ENCODE assay signal across 8 cellular contexts in the genomic region with DNA sequence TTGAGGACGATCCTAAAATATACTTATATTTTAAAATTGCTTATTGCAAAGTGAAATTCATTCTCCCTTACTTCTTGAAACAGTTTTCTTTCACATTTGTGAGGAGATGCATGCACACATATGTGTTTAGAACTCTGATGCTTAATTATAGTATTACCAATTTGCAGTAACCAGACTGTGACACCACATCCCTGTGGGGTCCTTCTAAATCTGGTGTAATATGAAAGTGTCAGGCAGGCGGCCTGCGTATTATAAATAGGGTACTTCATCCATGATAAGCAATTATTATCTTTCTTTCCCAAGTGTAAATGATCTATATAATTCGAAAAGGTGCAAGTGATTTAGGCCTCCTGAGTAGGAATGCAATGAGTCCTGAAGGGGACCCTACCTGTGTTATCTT. TPM values are rescaled to one million over a fixed set of nuclear protein-coding genes. Genes with fewer than 3 reads are reported as not detected.
DNase-seq lines count a peak whose midpoint lies in the region; ATAC-seq and TF ChIP-seq lines count a peak whose summit lies in the region.

No MANE protein-coding gene starts in this region.

- H3K4me3 Mint-ChIP-seq in activated B cell treated with CpG ODN at 0.5 μM for 24 hours: peak overlapping the region; percentile 97

- H3K9me2 ChIP-seq in SK-N-SH: no peaks in the 10 kb centered on the region

- peaks cover 25% of the 10 kb centered on the region for H3K36me3 Mint-ChIP-seq in activated B cell treated with CpG ODN at 0.5 μM for 24 hours (ENCODE audit: low read depth)

- H3K4me2 ChIP-seq in SK-N-SH: peak overlapping the region; percentile 92

- H3K9ac ChIP-seq in SK-N-SH (peak overlapping the region; percentile 87), subcutaneous abdominal adipose tissue (ENCODE audit: low read length in 5 of 5) (peak overlapping the region in 3 of 5 donors; percentile 68 to 87 (median 86))

- CTCF ChIA-PET in SK-N-SH (lab: Yijun Ruan, JAX): interaction anchor here (0.6 to 1.6 kb wide), 4 partner anchors 13 to 647 kb away, joined by 3 to 7 read pairs (median 4); no protein-coding TSS in a partner anchor
- CTCF ChIA-PET in activated B cell treated with CpG ODN at 0.5 μM for 24 hours (lab: Charles Lee): no interaction called here

- H3K4me1 ChIP-seq in SK-N-SH (ENCODE audit: control insufficient read depth in 1 of 2, insufficient read depth in 2 of 2, low read depth in 1 of 2, low read length in 1 of 2) (peaks cover 9 to 11% of the 10 kb centered on the region in 2 experiments; a peak in 3 of 4 replicates), subcutaneous abdominal adipose tissue (ENCODE audit: control insufficient read depth in 5 of 5, insufficient read depth in 5 of 5, low read length in 5 of 5) (peaks cover 3 to 20% (median 17%) of the 10 kb centered on the region in 5 donors)

- H3K27me3 ChIP-seq in SK-N-SH (ENCODE audit: insufficient read depth) (no peaks in the 10 kb centered on the region), subcutaneous abdominal adipose tissue (ENCODE audit: control insufficient read depth in 5 of 5, insufficient read depth in 4 of 5, low read length in 5 of 5) (no peaks in the 10 kb centered on the region)

- peak; percentile 4 for DNase-seq in SK-N-SH
- no peak for DNase-seq in activated B cell treated with CpG ODN at 0.5 μM for 24 hours
- DNase-seq in stimulated activated naive CD4-positive, alpha-beta T cell treated with Interleukin-2 at 50 U/mL for 16 hours (lab: John Stamatoyannopoulos, UW): no peak
- no peak for DNase-seq in NCI-H2171 (lab: John Stamatoyannopoulos, UW)
- DNase-seq in HuH-7 (ENCODE audit: low spot score): no peak

- 20% methylated on average over 4 of the region's 4 CpGs for WGBS in SK-N-SH (ENCODE audit: low lambda C conversion rate)

- H3K27ac ChIP-seq in SK-N-SH (ENCODE audit: low read depth in 2 of 2, low read length in 1 of 2) (peak overlapping the region; percentile 97 to 99), subcutaneous abdominal adipose tissue (ENCODE audit: low read depth, low read length) (peak overlapping the region; percentile 90)

- TF ChIP-seq CTCF in SK-N-SH (IDR thresholded peaks at IDR 0.05) (no peak), activated B cell treated with CpG ODN at 0.5 μM for 24 hours (IDR thresholded peaks at IDR 0.05) (no peak)

- TF ChIP-seq RAD21 in SK-N-SH (IDR thresholded peaks at IDR 0.05; ENCODE audit: low read length): no peak

- TF ChIP-seq EP300 in SK-N-SH (IDR thresholded peaks at IDR 0.05; ENCODE audit: borderline replicate concordance in 1 of 2, low read depth in 1 of 2, low read length in 1 of 2): no peak

- intact Hi-C loops in activated B cell treated with CpG ODN at 0.5 μM for 24 hours (cut with micrococcal nuclease): loop anchor here (5.0 to 10.0 kb wide), 4 partner anchors 202 to 839 kb away; a partner anchor contains a TSS

- POLR2A ChIA-PET in SK-N-SH (lab: Yijun Ruan, JAX) (no interaction called here), activated B cell treated with CpG ODN at 0.5 μM for 24 hours (lab: Charles Lee) (interaction anchor here (1.1 kb wide), 1 partner anchor 1088 kb away, joined by 4 read pairs; no protein-coding TSS in a partner anchor)

- H3K4me3 ChIP-seq in SK-N-SH (ENCODE audit: low read depth in 2 of 2, low read length in 1 of 2) (peak overlapping the region; percentile 91 to 94), iPS-11a (ENCODE audit: low read depth, low read length) (peak overlapping the region; percentile 95), subcutaneous abdominal adipose tissue (ENCODE audit: low read depth in 1 of 5, low read length in 5 of 5) (peak overlapping the region; percentile 83 to 97 (median 88))

- no peaks in the 10 kb centered on the region for H4K20me1 ChIP-seq in SK-N-SH (ENCODE audit: insufficient read depth)

- H2AFZ ChIP-seq in SK-N-SH (ENCODE audit: low read depth): peak overlapping the region; percentile 91

- H3K79me2 ChIP-seq in SK-N-SH (ENCODE audit: insufficient read depth): peaks cover 35% of the 10 kb centered on the region

- H3F3A ChIP-seq in SK-N-SH (replicated peaks; ENCODE audit: insufficient read depth): peaks cover 13% of the 10 kb centered on the region

- H3K9me3 Mint-ChIP-seq in activated B cell treated with CpG ODN at 0.5 μM for 24 hours: no peaks in the 10 kb centered on the region

- ATAC-seq in SK-N-SH treated with all-trans-retinoic acid at 6 μM for 48 hours (no peak), activated B cell treated with CpG ODN at 0.5 μM for 24 hours (ENCODE audit: low read depth) (no peak)

- H3K4me1 Mint-ChIP-seq in activated B cell treated with CpG ODN at 0.5 μM for 24 hours: peaks cover 22% of the 10 kb centered on the region

- H3K36me3 ChIP-seq in SK-N-SH (replicated peaks in 1 of 2; ENCODE audit: control insufficient read depth in 1 of 2, insufficient read depth in 2 of 2, low read length in 1 of 2) (peaks cover 10 to 24% of the 10 kb centered on the region in 2 experiments), subcutaneous abdominal adipose tissue (ENCODE audit: control insufficient read depth in 5 of 5, insufficient read depth in 5 of 5, low read length in 5 of 5) (peaks cover 0 to 13% (median 6%) of the 10 kb centered on the region in 5 donors)

- H3K27me3 Mint-ChIP-seq in activated B cell treated with CpG ODN at 0.5 μM for 24 hours: no peaks in the 10 kb centered on the region

- H3K9me3 ChIP-seq in SK-N-SH: no peaks in the 10 kb centered on the region
- H3K9me3 ChIP-seq in subcutaneous abdominal adipose tissue (ENCODE audit: control insufficient read depth in 5 of 5, low read length in 5 of 5): no peaks in the 10 kb centered on the region

- peak overlapping the region; percentile 98 for H3K27ac Mint-ChIP-seq in activated B cell treated with CpG ODN at 0.5 μM for 24 hours

TF ChIP-seq in SK-N-SH, 30 proteins besides CTCF, POLR2A, EP300 and RAD21:
- TF ChIP-seq, protein P1, sequence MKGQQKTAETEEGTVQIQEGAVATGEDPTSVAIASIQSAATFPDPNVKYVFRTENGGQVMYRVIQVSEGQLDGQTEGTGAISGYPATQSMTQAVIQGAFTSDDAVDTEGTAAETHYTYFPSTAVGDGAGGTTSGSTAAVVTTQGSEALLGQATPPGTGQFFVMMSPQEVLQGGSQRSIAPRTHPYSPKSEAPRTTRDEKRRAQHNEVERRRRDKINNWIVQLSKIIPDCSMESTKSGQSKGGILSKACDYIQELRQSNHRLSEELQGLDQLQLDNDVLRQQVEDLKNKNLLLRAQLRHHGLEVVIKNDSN (IDR thresholded peaks at IDR 0.05; ENCODE audit: borderline replicate concordance, low read depth): no peak
- TF ChIP-seq TEAD4 (IDR thresholded peaks at IDR 0.05; ENCODE audit: borderline replicate concordance, insufficient read depth) (no peak), RXRA (IDR thresholded peaks at IDR 0.05; ENCODE audit: borderline replicate concordance, low read depth) (no peak), FOXJ3 (CRISPR knock-in tag; IDR thresholded peaks at IDR 0.05) (no peak)
- TF ChIP-seq, protein P2, sequence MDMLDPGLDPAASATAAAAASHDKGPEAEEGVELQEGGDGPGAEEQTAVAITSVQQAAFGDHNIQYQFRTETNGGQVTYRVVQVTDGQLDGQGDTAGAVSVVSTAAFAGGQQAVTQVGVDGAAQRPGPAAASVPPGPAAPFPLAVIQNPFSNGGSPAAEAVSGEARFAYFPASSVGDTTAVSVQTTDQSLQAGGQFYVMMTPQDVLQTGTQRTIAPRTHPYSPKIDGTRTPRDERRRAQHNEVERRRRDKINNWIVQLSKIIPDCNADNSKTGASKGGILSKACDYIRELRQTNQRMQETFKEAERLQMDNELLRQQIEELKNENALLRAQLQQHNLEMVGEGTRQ (IDR thresholded peaks at IDR 0.05; ENCODE audit: borderline replicate concordance, low read depth, low read length): no peak

TF ChIP-seq in SK-N-SH treated with all-trans-retinoic acid at 6 μM for 48 hours, 23 proteins besides CTCF, POLR2A, EP300 and RAD21:
- no peak for TF ChIP-seq GLIS3 (CRISPR knock-in tag; IDR thresholded peaks at IDR 0.05)
- TF ChIP-seq ZNF8 (CRISPR knock-in tag; IDR thresholded peaks at IDR 0.05): no peak
- no peak for TF ChIP-seq ISL1 (CRISPR knock-in tag; IDR thresholded peaks at IDR 0.05)
- TF ChIP-seq ZFP3 (CRISPR knock-in tag; IDR thresholded peaks at IDR 0.05): no peak
- TF ChIP-seq OSR1 (CRISPR knock-in tag; IDR thresholded peaks at IDR 0.05): no peak
- no peak for TF ChIP-seq ZC3H10 (CRISPR knock-in tag; IDR thresholded peaks at IDR 0.05)
- TF ChIP-seq, protein P3, sequence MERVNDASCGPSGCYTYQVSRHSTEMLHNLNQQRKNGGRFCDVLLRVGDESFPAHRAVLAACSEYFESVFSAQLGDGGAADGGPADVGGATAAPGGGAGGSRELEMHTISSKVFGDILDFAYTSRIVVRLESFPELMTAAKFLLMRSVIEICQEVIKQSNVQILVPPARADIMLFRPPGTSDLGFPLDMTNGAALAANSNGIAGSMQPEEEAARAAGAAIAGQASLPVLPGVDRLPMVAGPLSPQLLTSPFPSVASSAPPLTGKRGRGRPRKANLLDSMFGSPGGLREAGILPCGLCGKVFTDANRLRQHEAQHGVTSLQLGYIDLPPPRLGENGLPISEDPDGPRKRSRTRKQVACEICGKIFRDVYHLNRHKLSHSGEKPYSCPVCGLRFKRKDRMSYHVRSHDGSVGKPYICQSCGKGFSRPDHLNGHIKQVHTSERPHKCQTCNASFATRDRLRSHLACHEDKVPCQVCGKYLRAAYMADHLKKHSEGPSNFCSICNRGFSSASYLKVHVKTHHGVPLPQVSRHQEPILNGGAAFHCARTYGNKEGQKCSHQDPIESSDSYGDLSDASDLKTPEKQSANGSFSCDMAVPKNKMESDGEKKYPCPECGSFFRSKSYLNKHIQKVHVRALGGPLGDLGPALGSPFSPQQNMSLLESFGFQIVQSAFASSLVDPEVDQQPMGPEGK (CRISPR knock-in tag; IDR thresholded peaks at IDR 0.05; ENCODE audit: borderline replicate concordance): no peak
- no peak for TF ChIP-seq ZFP30 (CRISPR knock-in tag; IDR thresholded peaks at IDR 0.05)
TF ChIP-seq in SK-N-SH treated with all-trans-retinoic acid at 6 μM for 48 hours: peak in this region for 0.

RNA-seq across cellular contexts. Expression of a gene that starts 0.8 kb away (rescaled TPM):
- 2.4 and 2.7 TPM in 2 replicates for polyA plus RNA-seq in SK-N-SH (2012; rRNA removed)
- polyA plus RNA-seq in SK-N-SH (2012; cell fraction: cytosol; rRNA removed): 3.3 and 4.4 TPM in 2 replicates
- polyA plus RNA-seq in SK-N-SH (2012; cell fraction: nucleus; rRNA removed): 1.5 and 4.5 TPM in 2 replicates
- 7.5 and 8.6 TPM in 2 replicates for total RNA-seq in activated B cell treated with CpG ODN at 0.5 μM for 24 hours

RNA-seq across cellular contexts. Expression of a gene that starts 1.1 kb away (rescaled TPM):
- 9.9 and 12.8 TPM in 2 replicates for polyA plus RNA-seq in SK-N-SH (2012; rRNA removed)
- polyA plus RNA-seq in SK-N-SH (2012; cell fraction: cytosol; rRNA removed): 14.4 and 20.2 TPM in 2 replicates
- 9.7 and 14.1 TPM in 2 replicates for polyA plus RNA-seq in SK-N-SH (2012; cell fraction: nucleus; rRNA removed)
- 24.9 and 27.0 TPM in 2 replicates for total RNA-seq in activated B cell treated with CpG ODN at 0.5 μM for 24 hours
